2 cellular contexts compared by ENCODE assay signal in genomic region chr4:184978211-184978610, GRCh38.
A peak's percentile ranks its signal among the peaks of the same experiment; 100 is the strongest.
TF ChIP-seq lines count a peak whose summit lies in the region.

No MANE protein-coding gene starts in this region.

TF ChIP-seq in liver, 16 proteins besides CTCF, POLR2A, EP300 and RAD21:
- TF ChIP-seq YY1 (IDR thresholded peaks at IDR 0.05) (peak; percentile 26), NR2F2 (IDR thresholded peaks at IDR 0.05) (peak; percentile 27), RXRA (IDR thresholded peaks at IDR 0.05) (peak; percentile 58 to 74), HNF4A (conservative IDR thresholded peaks at IDR 0.05) (peak; percentile 18 to 22), GABPA (IDR thresholded peaks at IDR 0.05 in 1 of 2, conservative IDR thresholded peaks at IDR 0.05 in 1 of 2) (no peak)

TF ChIP-seq in HepG2, 621 proteins besides CTCF, POLR2A, EP300 and RAD21:
- no peak for TF ChIP-seq NFAT5 (CRISPR knock-in tag; IDR thresholded peaks at IDR 0.05)
- TF ChIP-seq ZNF547 (CRISPR knock-in tag; IDR thresholded peaks at IDR 0.05): no peak
- TF ChIP-seq MED1 (CRISPR knock-in tag; IDR thresholded peaks at IDR 0.05): no peak
- no peak for TF ChIP-seq ELF4 (CRISPR knock-in tag; IDR thresholded peaks at IDR 0.05; ENCODE audit: borderline replicate concordance)
- no peak for TF ChIP-seq REPIN1 (CRISPR knock-in tag; IDR thresholded peaks at IDR 0.05; ENCODE audit: borderline replicate concordance, low read depth)
- TF ChIP-seq SIX4 (CRISPR knock-in tag; IDR thresholded peaks at IDR 0.05): no peak
- no peak for TF ChIP-seq FOXK2 (IDR thresholded peaks at IDR 0.05)
- no peak for TF ChIP-seq ZBTB39 (CRISPR knock-in tag; IDR thresholded peaks at IDR 0.05)
- no peak for TF ChIP-seq ARID2 (CRISPR knock-in tag; IDR thresholded peaks at IDR 0.05; ENCODE audit: borderline replicate concordance)
- TF ChIP-seq GFI1 (CRISPR knock-in tag; IDR thresholded peaks at IDR 0.05; ENCODE audit: borderline replicate concordance): no peak
- TF ChIP-seq ZNF296 (CRISPR knock-in tag; conservative IDR thresholded peaks at IDR 0.05): no peak
- TF ChIP-seq FOXA1 (IDR thresholded peaks at IDR 0.05): no peak
- TF ChIP-seq FOXA1 (CRISPR knock-in tag; IDR thresholded peaks at IDR 0.05): no peak
- TF ChIP-seq ZNF572 (CRISPR knock-in tag; IDR thresholded peaks at IDR 0.05): no peak
- no peak for TF ChIP-seq PRMT3 (CRISPR knock-in tag; IDR thresholded peaks at IDR 0.05; ENCODE audit: borderline replicate concordance, low read depth)
- TF ChIP-seq SKI (IDR thresholded peaks at IDR 0.05; ENCODE audit: partially characterized antibody): no peak
- no peak for TF ChIP-seq SPEN (CRISPR knock-in tag; IDR thresholded peaks at IDR 0.05; ENCODE audit: low read depth)
- no peak for TF ChIP-seq ZNF281 (CRISPR knock-in tag; IDR thresholded peaks at IDR 0.05; ENCODE audit: borderline replicate concordance)
- TF ChIP-seq LRRFIP1 (CRISPR knock-in tag; conservative IDR thresholded peaks at IDR 0.05): no peak
- no peak for TF ChIP-seq ZBTB37 (CRISPR knock-in tag; IDR thresholded peaks at IDR 0.05)
